9 cellular contexts compared by ENCODE assay signal in the genomic region with DNA sequence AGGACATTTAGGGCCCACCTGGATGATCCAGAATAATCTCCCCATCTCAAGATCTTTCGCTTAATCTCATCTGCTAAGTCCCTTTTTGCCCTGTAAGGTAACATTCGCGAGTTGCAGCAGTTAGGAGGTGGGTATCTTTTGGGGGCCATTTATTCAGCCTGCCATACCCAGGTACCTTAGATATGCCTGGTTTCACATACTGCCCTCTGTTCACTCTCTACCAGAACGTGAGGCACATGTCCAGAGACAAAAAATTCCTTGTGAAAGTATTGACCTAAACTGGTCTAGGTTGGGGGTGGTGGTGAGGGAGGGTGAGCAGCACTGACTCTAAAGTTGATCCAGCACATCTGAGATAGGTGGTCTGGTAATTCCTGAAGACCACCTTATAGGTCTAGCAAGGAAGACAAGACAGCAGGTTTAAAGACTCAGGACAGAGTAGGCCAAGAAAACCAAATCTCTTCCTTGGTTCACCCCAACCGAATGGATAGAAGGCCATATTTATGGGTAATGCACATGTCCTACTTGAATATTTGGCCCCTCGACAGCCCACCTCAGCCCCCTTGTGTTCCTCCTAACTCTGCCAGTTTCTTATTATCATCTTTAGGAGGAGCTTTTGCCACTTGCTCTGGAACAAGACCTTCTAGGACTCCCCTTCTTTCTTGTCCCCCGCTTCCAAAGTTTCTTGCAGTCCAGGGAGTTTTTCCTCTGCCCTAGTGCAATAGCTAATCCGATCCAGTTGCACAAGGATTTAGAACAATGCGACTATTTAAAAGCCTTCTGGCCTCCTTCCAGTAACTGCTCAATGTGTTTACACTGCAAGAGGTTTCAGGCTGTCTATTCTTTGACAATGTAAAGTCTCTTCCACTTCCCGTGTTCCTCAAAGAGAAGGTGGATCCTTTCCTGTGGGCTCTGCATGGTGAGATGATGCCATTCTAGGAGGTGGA.
DNase-seq lines count a peak whose midpoint lies in the region; ATAC-seq lines count a peak whose summit lies in the region.
"Had no signal": no experiment of that assay in that cellular context is flagged by ENCODE, and none has a peak within 500 bp of the region (broad histone marks: within the 10 kb centered on the region; RNA-seq: fewer than 3 reads in every experiment).

No MANE protein-coding gene starts in this region.

- DNase-seq in DMS53 treated with DMSO at 0.1 percent for 48 hours (lab: John Stamatoyannopoulos, UW; ENCODE audit: unreplicated experiment) (peak; percentile 82), NCI-H2171 (lab: John Stamatoyannopoulos, UW) (peak; percentile 9), dedifferentiated amniotic fluid mesenchymal stem cell (ENCODE audit: extremely low spot score) (peak; percentile 59), mucosa of gallbladder (ENCODE audit: low spot score) (peak; percentile 74), RPMI8226 (no peak)
- DNase-seq: naive thymus-derived CD4-positive, alpha-beta T cell had no signal

- ATAC-seq in GM21825 (IDR thresholded peaks at IDR 0.05; ENCODE audit: unreplicated experiment) (no peak), GM19035 (IDR thresholded peaks at IDR 0.05; ENCODE audit: unreplicated experiment) (no peak), HG03432 (IDR thresholded peaks at IDR 0.05; ENCODE audit: unreplicated experiment) (no peak)
- ATAC-seq: naive thymus-derived CD4-positive, alpha-beta T cell had no signal
